In genomic region chr18:62768172-62768943, GRCh38 we compare ENCODE assay signal across 17 cellular contexts. TPM values are rescaled to one million over a fixed set of nuclear protein-coding genes. Genes with fewer than 3 reads are reported as not detected.
DNase-seq lines count a peak whose midpoint lies in the region; ATAC-seq and TF ChIP-seq lines count a peak whose summit lies in the region.
"Had no signal": no experiment of that assay in that cellular context is flagged by ENCODE, and none has a peak within 500 bp of the region (broad histone marks: within the 10 kb centered on the region; RNA-seq: fewer than 3 reads in every experiment).

No MANE protein-coding gene starts in this region.

- H3K9me3 Mint-ChIP-seq in naive B cell: no peaks in the 10 kb centered on the region
- H3K9me3 Mint-ChIP-seq: activated T-helper 1 cell treated with anti-CD3 and anti-CD28 coated beads, Interleukin-12 subunit alpha, Interleukin-12 subunit beta, Interleukin-2, Interleukin-4 antibody, amounts not matched to agents 30 ng/mL and 10 ng/mL and 1 ng/mL, durations not matched to agents 14 hours and 24 hours and 36 hours; natural killer cell had no signal

- H4K20me1 ChIP-seq in GM23248 (ENCODE audit: insufficient read depth): no peaks in the 10 kb centered on the region

- TF ChIP-seq CTCF in choroid plexus epithelial cell (conservative IDR thresholded peaks at IDR 0.05; ENCODE audit: low read depth, low read length) (no peak), upper lobe of right lung (IDR thresholded peaks at IDR 0.05) (no peak)

- H3K4me1 ChIP-seq in GM23248 (ENCODE audit: insufficient read depth) (peaks cover 33% of the 10 kb centered on the region), upper lobe of right lung (no peaks in the 10 kb centered on the region)

- H3K4me1 Mint-ChIP-seq in naive B cell: peaks cover 10 to 38% (median 30%) of the 10 kb centered on the region in 3 donors

- whole genome bisulfite sequencing in GM23248 (ENCODE audit: low coverage in 1 of 2, low lambda C conversion rate in 2 of 2, missing lambda C conversion rate in 2 of 2), 2 experiments: 66 to 77% methylated on average over 4 of the region's 4 CpGs

- H3K27me3 Mint-ChIP-seq in naive B cell: no peaks in the 10 kb centered on the region
- H3K27me3 Mint-ChIP-seq: B cell had no signal

- peaks cover 37% of the 10 kb centered on the region for H3K79me2 ChIP-seq in GM23248 (ENCODE audit: insufficient read depth)

- peak; percentile 43 to 57 for ATAC-seq in naive B cell (ENCODE audit: low read depth in 2 of 2)
- no peak for ATAC-seq in HG02973 (IDR thresholded peaks at IDR 0.05; ENCODE audit: unreplicated experiment)
- no peak for ATAC-seq in upper lobe of right lung
- ATAC-seq: natural killer cell had no signal

- H3K4me2 ChIP-seq in GM23248 (ENCODE audit: unreplicated experiment): peak overlapping the region; percentile 5

- no peaks in the 10 kb centered on the region for H3F3A ChIP-seq in GM23248 (ENCODE audit: insufficient read depth)

- DNase-seq in GM23248 (no peak), OCI-M1 (lab: John Stamatoyannopoulos, UW) (peak; percentile 13), choroid plexus epithelial cell (ENCODE audit: low read depth) (peak; percentile 44), naive B cell (no peak), upper lobe of right lung (no peak), substantia nigra (lab: John Stamatoyannopoulos, UW) (no peak), SHP77 treated with DMSO at 0.1 percent for 48 hours (lab: John Stamatoyannopoulos, UW) (no peak)
- DNase-seq: activated CD4-positive, alpha-beta T cell treated with anti-CD3 and anti-CD28 coated beads, Interleukin-2, amount 50 U/mL, for 48 hours; cortex of kidney; hippocampal formation; left lung; natural killer cell; SIG-M5; tibial artery had no signal

- H3K4me3 Mint-ChIP-seq in naive B cell: no peak overlapping the region
- H3K4me3 Mint-ChIP-seq: activated T-helper 1 cell treated with anti-CD3 and anti-CD28 coated beads, Interleukin-12 subunit alpha, Interleukin-12 subunit beta, Interleukin-2, Interleukin-4 antibody, amounts not matched to agents 30 ng/mL and 10 ng/mL and 1 ng/mL, durations not matched to agents 14 hours and 24 hours and 36 hours; B cell; natural killer cell had no signal

- H3K36me3 ChIP-seq in GM23248 (ENCODE audit: low read depth) (no peaks in the 10 kb centered on the region), upper lobe of right lung (no peaks in the 10 kb centered on the region)
- H3K36me3 ChIP-seq: left lung, tibial artery had no signal

- in situ Hi-C loops in GM23248 (cut with MboI): no loop called here

- no peak overlapping the region for H3K9ac ChIP-seq in GM23248

- peak overlapping the region in 3 of 6 donors; percentile 12 to 76 (median 33) for H3K27ac Mint-ChIP-seq in naive B cell
- H3K27ac Mint-ChIP-seq: activated T-helper 1 cell treated with anti-CD3 and anti-CD28 coated beads, Interleukin-12 subunit alpha, Interleukin-12 subunit beta, Interleukin-2, Interleukin-4 antibody, amounts not matched to agents 30 ng/mL and 10 ng/mL and 1 ng/mL, durations not matched to agents 14 hours and 24 hours and 36 hours; B cell had no signal

- H3K27me3 ChIP-seq in GM23248 (replicated peaks; ENCODE audit: insufficient read depth): no peaks in the 10 kb centered on the region
- H3K27me3 ChIP-seq in upper lobe of right lung: no peaks in the 10 kb centered on the region
- H3K27me3 ChIP-seq: left lung, tibial artery had no signal

- H2AFZ ChIP-seq in GM23248: no peak overlapping the region

- H3K27ac ChIP-seq in GM23248 (no peak overlapping the region), upper lobe of right lung (no peak overlapping the region), substantia nigra (ENCODE audit: low read depth, low read length, poor library complexity, severe bottlenecking) (no peak overlapping the region)
- H3K27ac ChIP-seq: left lung, tibial artery had no signal

- no peaks in the 10 kb centered on the region for H3K9me3 ChIP-seq in GM23248 (ENCODE audit: low read depth)
- H3K9me3 ChIP-seq in upper lobe of right lung: no peaks in the 10 kb centered on the region
- H3K9me3 ChIP-seq: left lung, tibial artery had no signal

- H3K4me3 ChIP-seq in GM23248: no peak overlapping the region
- H3K4me3 ChIP-seq in choroid plexus epithelial cell (ENCODE audit: low read depth, low read length): no peak overlapping the region
- no peak overlapping the region for H3K4me3 ChIP-seq in upper lobe of right lung
- H3K4me3 ChIP-seq: left lung, tibial artery had no signal

- intact Hi-C loops in upper lobe of right lung (cut with DNase I): no loop called here

- no peaks in the 10 kb centered on the region for H3K9me2 ChIP-seq in GM23248 (ENCODE audit: insufficient read depth)

- H3K36me3 Mint-ChIP-seq in naive B cell: no peaks in the 10 kb centered on the region
- H3K36me3 Mint-ChIP-seq: natural killer cell had no signal

RNA-seq across cellular contexts. Expression of gene PHLPP1, which starts 53.0 kb away (rescaled TPM):
- 6.8 and 9.4 TPM in 2 replicates for total RNA-seq in GM23248 (2014; rRNA removed; shearing (Covaris generic))
- polyA plus RNA-seq in GM23248 (2016; fragmentation: Nextera tagmentation; extraction: Ambion mirVana) (0.99 and 1.1 TPM in 2 replicates), naive B cell (ENCODE audit: low read depth in 6 of 6) (1 to 10 TPM in 2 of 6 donors, under 1 TPM in 4; 0.16 to 1.6 (median 0.59) TPM)
- 11.9 TPM for total RNA-seq in upper lobe of right lung

Comparison
In these comparisons a context has a peak if more than half of its experiments do, and no peak if none do; other contexts are left out.
1. DNase-seq: peak in OCI-M1 (single experiment) and choroid plexus epithelial cell (single experiment); none in GM23248 (single experiment), naive B cell (single experiment), upper lobe of right lung (single experiment), substantia nigra (0 of 49) and SHP77 treated with DMSO at 0.1 percent for 48 hours (single experiment).
2. ATAC-seq: peak in naive B cell (2 of 2); none in HG02973 (single experiment) and upper lobe of right lung (single experiment).